In the genomic region with DNA sequence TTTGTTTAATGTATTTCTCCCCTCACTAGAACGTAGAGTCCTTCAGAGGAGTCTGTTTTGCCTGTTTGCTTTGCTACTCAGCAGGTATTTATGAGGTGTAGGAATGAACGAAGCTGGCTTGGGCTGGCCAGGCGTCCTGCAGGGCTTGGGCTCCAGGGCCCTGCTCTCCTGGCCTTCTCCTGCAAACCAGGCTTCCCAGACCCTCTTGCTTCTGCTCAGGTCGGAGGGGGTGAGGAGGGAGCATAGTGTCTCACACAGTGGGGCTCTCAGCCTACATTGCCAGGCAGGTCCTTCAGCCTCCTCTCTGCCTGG, we compare ENCODE assay signal across 31 cellular contexts. TPM values are rescaled to one million over a fixed set of nuclear protein-coding genes. Genes with fewer than 3 reads are reported as not detected.
A peak's percentile ranks its signal among the peaks of the same experiment; 100 is the strongest.
DNase-seq lines count a peak whose midpoint lies in the region; ATAC-seq, FAIRE-seq and TF ChIP-seq lines count a peak whose summit lies in the region.
"Had no signal": no experiment of that assay in that cellular context is flagged by ENCODE, and none has a peak within 500 bp of the region (broad histone marks: within the 10 kb centered on the region; RNA-seq: fewer than 3 reads in every experiment).

No MANE protein-coding gene starts in this region.

- WGBS in H1 (ENCODE audit: extremely low coverage in 1 of 2, insufficient coverage in 1 of 2, insufficient read length in 1 of 2, insufficient replicate concordance in 2 of 2, low coverage in 1 of 2, low lambda C conversion rate in 2 of 2, missing lambda C conversion rate in 1 of 2), 2 experiments, result 73% methylated on average over 4 of the region's 4 CpGs; no CpG with 5 or more reads in 1 of the 2 experiments
- 46% methylated on average over 4 of the region's 4 CpGs for WGBS in prostate gland
- WGBS in transverse colon (ENCODE audit: low coverage in 1 of 2), 2 donors, result 52% methylated on average over 4 of the region's 4 CpGs; no CpG with 5 or more reads in 1 of the 2 donors

- H4K91ac ChIP-seq in H1 (replicated peaks; ENCODE audit: insufficient read length, low read length), result peak overlapping the region; percentile 25

- no peak for ATAC-seq in GM21576 (IDR thresholded peaks at IDR 0.05; ENCODE audit: unreplicated experiment)
- ATAC-seq: gastrocnemius medialis, natural killer cell had no signal

- no peak overlapping the region; the same call in 1 of the 2 replicates for H2BK5ac ChIP-seq in H1 (ENCODE audit: low read depth, low read length)

- H3F3A ChIP-seq in PC-9 (ENCODE audit: insufficient read depth, low read depth), result peaks cover 5% of the 10 kb centered on the region; the same call in 1 of the 2 replicates

- no peak overlapping the region for H3K23ac ChIP-seq in H1 (ENCODE audit: insufficient read length)

- H3K9me3 ChIP-seq in HEK293 (ENCODE audit: control insufficient read depth, insufficient read depth, low read depth, low read length), result no peaks in the 10 kb centered on the region
- peaks cover 2 to 3% of the 10 kb centered on the region in 2 experiments for H3K9me3 ChIP-seq in H1 (ENCODE audit: insufficient read depth in 2 of 2, low read depth in 1 of 2, low read length in 1 of 2)
- H3K9me3 ChIP-seq in prostate gland, result no peaks in the 10 kb centered on the region
- no peaks in the 10 kb centered on the region for H3K9me3 ChIP-seq in PC-9 (ENCODE audit: insufficient read depth, low read depth)
- no peaks in the 10 kb centered on the region for H3K9me3 ChIP-seq in transverse colon
- H3K9me3 ChIP-seq: gastrocnemius medialis had no signal

- H2AFZ ChIP-seq in H1 (ENCODE audit: low read length), result no peak overlapping the region
- no peak overlapping the region for H2AFZ ChIP-seq in PC-9

- CTCF ChIA-PET in HEK293 (lab: Yijun Ruan, JAX) (interaction anchor here (1.6 to 1.7 kb wide), 2 partner anchors 57 to 200 kb away, joined by 3 to 4 read pairs; no protein-coding TSS in a partner anchor), H1 (lab: Charles Lee; ENCODE audit: partially characterized antibody) (interaction anchor here (0.7 to 7.4 kb wide), 12 partner anchors 8 to 317 kb away, joined by 3 to 97 read pairs (median 4); a partner anchor contains a TSS), PC-9 (lab: Charles Lee) (interaction anchor here (0.6 kb wide), 1 partner anchor 55 kb away, joined by 3 read pairs; no protein-coding TSS in a partner anchor)

- H4K8ac ChIP-seq in H1 (ENCODE audit: extremely low read depth, insufficient read depth, low read length), result no peak overlapping the region

- no peaks in the 10 kb centered on the region for H3K79me1 ChIP-seq in H1 (ENCODE audit: low read depth, low read length)

- BruUV-seq in PC-9 (replicated peaks; lab: Mats Ljungman, UMichigan), result no TSS peak

- H4K5ac ChIP-seq in H1 (ENCODE audit: insufficient read length, low read depth, low read length), result no peak overlapping the region

- H3K27ac ChIP-seq in HEK293 (ENCODE audit: extremely low read depth, low read depth, low read length) (no peak overlapping the region), H1 (ENCODE audit: low read depth, low read length) (no peak overlapping the region), prostate gland (peak overlapping the region in 1 of 2 donors; percentile 50), PC-9 (no peak overlapping the region), transverse colon (no peak overlapping the region)
- H3K27ac ChIP-seq: BLaER1 treated with 17β-estradiol and CSF1 and Interleukin-3, amounts not matched to agents 10 nM and 100 nM; gastrocnemius medialis had no signal

- TF ChIP-seq EP300 in H1 (IDR thresholded peaks at IDR 0.05; ENCODE audit: borderline replicate concordance in 1 of 2, low read depth in 2 of 2, low read length in 2 of 2) (no peak), transverse colon (IDR thresholded peaks at IDR 0.05; ENCODE audit: low read depth) (no peak)

- no peaks in the 10 kb centered on the region for H3K79me2 ChIP-seq in H1 (ENCODE audit: control insufficient read depth in 1 of 2, insufficient read depth in 2 of 2, low read length in 2 of 2)
- H3K79me2 ChIP-seq in PC-9 (ENCODE audit: low read depth), result no peaks in the 10 kb centered on the region

- H3K36me3 ChIP-seq in HEK293 (ENCODE audit: control insufficient read depth in 2 of 2, insufficient read depth in 1 of 2, low read length in 2 of 2) (no peaks in the 10 kb centered on the region), H1 (ENCODE audit: control insufficient read depth in 2 of 4, insufficient read depth in 4 of 4, low read length in 3 of 4) (no peaks in the 10 kb centered on the region), prostate gland (no peaks in the 10 kb centered on the region), PC-9 (ENCODE audit: low read depth) (no peaks in the 10 kb centered on the region), transverse colon (no peaks in the 10 kb centered on the region)
- H3K36me3 ChIP-seq: BLaER1 treated with 17β-estradiol and CSF1 and Interleukin-3, amounts not matched to agents 10 nM and 100 nM; gastrocnemius medialis had no signal

- peak; percentile 18 for DNase-seq in DMS153 treated with DMSO at 0.1 percent for 48 hours (lab: John Stamatoyannopoulos, UW; ENCODE audit: unreplicated experiment)
- DNase-seq in H1 (ENCODE audit: low read depth in 1 of 2, low spot score in 2 of 2), result no peak
- peak; percentile 67 for DNase-seq in prostate gland (ENCODE audit: low spot score)
- DNase-seq in PC-9, result no peak
- DNase-seq in transverse colon, result no peak
- DNase-seq: activated CD4-positive, alpha-beta T cell treated with anti-CD3 and anti-CD28 coated beads, Interleukin-2, amount 10 ng/mL, durations not matched to agents 24 days and 14 days; activated CD8-positive, alpha-beta memory T cell treated with anti-CD3 and anti-CD28 coated beads for 24 hours; activated naive CD4-positive, alpha-beta T cell treated with anti-CD3 and anti-CD28 coated beads, Interleukin-2, amount 50 U/mL, for 16 hours; activated T-cell treated with anti-CD3 and anti-CD28 coated beads for 4 hours; amniotic stem cell; COR-L47; DND-41; gastrocnemius medialis; MM.1S; natural killer cell; NCI-H1105 treated with DMSO at 0.1 percent for 48 hours; NCI-H2029; NCI-H2227 treated with DMSO at 0.1 percent for 48 hours; NCI-H748 treated with DMSO at 0.1 percent for 48 hours; stimulated activated CD4-positive, alpha-beta T cell treated with anti-CD3 and anti-CD28 coated beads, Interleukin-15, amount 100 ng/mL, for 24 hours; stimulated activated CD4-positive, alpha-beta T cell treated with anti-CD3 and anti-CD28 coated beads, Interleukin-4, amount 100 ng/mL, for 4 hours had no signal

- H3K4me1 ChIP-seq in HEK293 (ENCODE audit: control insufficient read depth, insufficient read depth, low read length), result no peaks in the 10 kb centered on the region
- H3K4me1 ChIP-seq in H1 (replicated peaks in 1 of 4; ENCODE audit: control insufficient read depth in 3 of 4, insufficient read depth in 4 of 4, low read length in 3 of 4), result peaks cover 0 to 19% (median 11%) of the 10 kb centered on the region in 4 experiments; a peak in 6 of 7 replicates
- peaks cover 14% of the 10 kb centered on the region for H3K4me1 ChIP-seq in prostate gland (replicated peaks)
- peaks cover 15% of the 10 kb centered on the region for H3K4me1 ChIP-seq in PC-9 (replicated peaks; ENCODE audit: insufficient read depth)
- H3K4me1 ChIP-seq in transverse colon, result peaks cover 9 to 23% (median 12%) of the 10 kb centered on the region in 4 donors
- H3K4me1 ChIP-seq: BLaER1 treated with 17β-estradiol and CSF1 and Interleukin-3, amounts not matched to agents 10 nM and 100 nM; gastrocnemius medialis had no signal

- no peaks in the 10 kb centered on the region for H4K20me1 ChIP-seq in H1 (replicated peaks in 1 of 2; ENCODE audit: control insufficient read depth in 1 of 2, insufficient read depth in 2 of 2, low read length in 2 of 2)
- H4K20me1 ChIP-seq in PC-9 (ENCODE audit: insufficient read depth), result no peaks in the 10 kb centered on the region

- FAIRE-seq in H1 (lab: Jason Lieb, UNC), result no peak

- H3K9ac ChIP-seq in H1 (replicated peaks in 1 of 4; ENCODE audit: extremely low read depth in 1 of 4, low read depth in 3 of 4, low read length in 3 of 4), result no peak overlapping the region
- H3K9ac ChIP-seq: BLaER1 treated with 17β-estradiol and CSF1 and Interleukin-3, amounts not matched to agents 10 nM and 100 nM had no signal

- TF ChIP-seq CTCF in HEK293 (tag by site-specific recombination; IDR thresholded peaks at IDR 0.05) (no peak), H1 (IDR thresholded peaks at IDR 0.05; ENCODE audit: control extremely low read depth in 1 of 3, insufficient read depth in 1 of 3, low read depth in 1 of 3, low read length in 3 of 3) (no peak), prostate gland (IDR thresholded peaks at IDR 0.05) (no peak), PC-9 (conservative IDR thresholded peaks at IDR 0.05) (no peak), transverse colon (IDR thresholded peaks at IDR 0.05) (no peak)

- H3K9me2 ChIP-seq in PC-9 (ENCODE audit: insufficient read depth), result no peaks in the 10 kb centered on the region

- H3K4ac ChIP-seq in H1 (replicated peaks; ENCODE audit: insufficient read length, low read depth, low read length), result no peak overlapping the region

- H3K18ac ChIP-seq in H1 (ENCODE audit: extremely low read depth, low read length), result peak overlapping the region; percentile 24; the same call in 1 of the 2 replicates

- peak overlapping the region; percentile 83 for H2BK15ac ChIP-seq in H1 (ENCODE audit: low read length)

- peak overlapping the region; percentile 64; the same call in 1 of the 2 replicates for H2BK12ac ChIP-seq in H1 (ENCODE audit: low read depth, low read length)

- intact Hi-C loops in prostate gland (cut with DNase I), result no loop called here
- intact Hi-C loops in PC-9 (cut with micrococcal nuclease; ENCODE audit: unreplicated experiment), result no loop called here
- intact Hi-C loops in transverse colon (cut with DNase I; ENCODE audit: low total_unique reads), result no loop called here

- no peaks in the 10 kb centered on the region for H3K23me2 ChIP-seq in H1 (ENCODE audit: low read depth, low read length)

- in situ Hi-C loops in transverse colon (cut with MboI; ENCODE audit: low pct_ligation_motif_present in 1 of 4, low pct_unique_long_range_greater_than_20kb in 1 of 4, low sequenced_read_pairs in 3 of 4), result no loop called here

- no peak overlapping the region; the same call in 1 of the 2 replicates for H2AK5ac ChIP-seq in H1 (ENCODE audit: low read depth, low read length)

- H3K56ac ChIP-seq in H1 (replicated peaks; ENCODE audit: insufficient read length, low read depth, low read length), result no peak overlapping the region

- H3K27me3 ChIP-seq in H1 (replicated peaks in 1 of 4; ENCODE audit: control insufficient read depth in 3 of 4, extremely low read depth in 1 of 4, insufficient read depth in 3 of 4, low read length in 3 of 4) (no peaks in the 10 kb centered on the region), prostate gland (replicated peaks; ENCODE audit: insufficient read depth) (no peaks in the 10 kb centered on the region), PC-9 (ENCODE audit: insufficient read depth, low read depth) (no peaks in the 10 kb centered on the region), transverse colon (no peaks in the 10 kb centered on the region)
- H3K27me3 ChIP-seq: BLaER1 treated with 17β-estradiol and CSF1 and Interleukin-3, amounts not matched to agents 10 nM and 100 nM had no signal

- no peak for TF ChIP-seq RAD21 in H1 (IDR thresholded peaks at IDR 0.05 in 1 of 2, conservative IDR thresholded peaks at IDR 0.05 in 1 of 2; ENCODE audit: low read depth in 2 of 2, low read length in 2 of 2)

- POLR2A ChIA-PET in HEK293 (lab: Yijun Ruan, JAX) (no interaction called here), H1 (lab: Charles Lee; ENCODE audit: partially characterized antibody) (interaction anchor here (1.1 to 1.3 kb wide), 3 partner anchors 10 to 59 kb away, joined by 3 read pairs; no protein-coding TSS in a partner anchor), PC-9 (lab: Charles Lee; ENCODE audit: unreplicated experiment) (no interaction called here)

- no peak overlapping the region for H3K14ac ChIP-seq in H1 (ENCODE audit: insufficient read length)

- H2BK20ac ChIP-seq in H1 (ENCODE audit: low read length), result peak overlapping the region; percentile 72; the same call in 1 of the 2 replicates

- H3K4me2 ChIP-seq in H1 (ENCODE audit: insufficient read depth in 1 of 2, low read depth in 2 of 2, low read length in 2 of 2), result peak overlapping the region; percentile 12 to 30; a peak in 2 of 4 replicates
- no peak overlapping the region for H3K4me2 ChIP-seq in PC-9
- H3K4me2 ChIP-seq: BLaER1 treated with 17β-estradiol and CSF1 and Interleukin-3, amounts not matched to agents 10 nM and 100 nM had no signal

- TF ChIP-seq POLR2A in H1 (IDR thresholded peaks at IDR 0.05; ENCODE audit: control extremely low read depth in 1 of 2, low read depth in 2 of 2, low read length in 2 of 2) (no peak), prostate gland (IDR thresholded peaks at IDR 0.05) (no peak), transverse colon (IDR thresholded peaks at IDR 0.05) (no peak)

- H3K4me3 ChIP-seq in HEK293 (ENCODE audit: low read depth, low read length) (no peak overlapping the region), H1 (ENCODE audit: extremely low read depth in 1 of 4, insufficient read depth in 2 of 4, low read depth in 3 of 4, low read length in 4 of 4) (no peak overlapping the region), prostate gland (no peak overlapping the region), PC-9 (no peak overlapping the region), transverse colon (no peak overlapping the region)
- H3K4me3 ChIP-seq: BLaER1 treated with 17β-estradiol and CSF1 and Interleukin-3, amounts not matched to agents 10 nM and 100 nM; gastrocnemius medialis; lung had no signal

- H2BK120ac ChIP-seq in H1 (replicated peaks; ENCODE audit: low read depth, low read length), result peak overlapping the region; percentile 2

RNA-seq across cellular contexts. Expression of a gene that starts 24.6 kb away (rescaled TPM):
- total RNA-seq in H1 (2021; fragmentation: NEBNext Ultra II Directional; extraction: Animal tissue kit (Norgen Biotek cat#: 25700)), result not detected in 2 replicates
- 0.31 TPM in 1 of 2 replicates, not detected in the other for polyA plus RNA-seq in H1 (2011; rRNA removed)
- polyA plus RNA-seq in H1 (2011; cell fraction: cytosol; rRNA removed), result not detected
- not detected for polyA plus RNA-seq in H1 (2011; cell fraction: nucleus; rRNA removed)
- polyA plus RNA-seq in H1 (2012, experiment 1 of 2), result not detected in 4 replicates
- polyA plus RNA-seq in H1 (2012, experiment 2 of 2), result not detected
- not detected for polyA plus RNA-seq in H1 (2013, experiment 1 of 2)
- polyA plus RNA-seq in H1 (2013, experiment 2 of 2), result not detected
- polyA minus RNA-seq in H1 (2011; rRNA and poly(A)+ RNA removed), result not detected in 2 replicates
- polyA minus RNA-seq in H1 (2011; cell fraction: cytosol; rRNA and poly(A)+ RNA removed), result not detected
- polyA minus RNA-seq in H1 (2011; cell fraction: nucleus; rRNA and poly(A)+ RNA removed), result not detected
- total RNA-seq in prostate gland (not detected), PC-9 (2021) (not detected in 2 replicates), transverse colon (not detected)
- total RNA-seq: activated CD4-positive, alpha-beta T cell treated with anti-CD3 and anti-CD28 coated beads, Interleukin-2, amount 10 ng/mL, durations not matched to agents 24 days and 14 days; activated T-helper 2 cell treated with anti-CD3 and anti-CD28 coated beads, Interferon-gamma antibody, Interleukin-2, Interleukin-4, amounts not matched to agents 10 μg/mL and 5 μg/mL and 100 μg/mL, durations not matched to agents 14 hours and 24 hours and 36 hours; endothelial cell of umbilical vein; gastrocnemius medialis; lung; mononuclear cell; natural killer cell; omental fat pad; RPMI7951; subcutaneous adipose tissue had no signal
- polyA plus RNA-seq: endothelial cell of umbilical vein, lung had no signal

RNA-seq across cellular contexts. Expression of a gene that starts 39.5 kb away (rescaled TPM):
- total RNA-seq in H1 (2021; fragmentation: NEBNext Ultra II Directional; extraction: Animal tissue kit (Norgen Biotek cat#: 25700)), result 54.1 and 57.3 TPM in 2 replicates
- polyA plus RNA-seq in H1 (2011; rRNA removed), result 32.7 and 54.9 TPM in 2 replicates
- polyA plus RNA-seq in H1 (2011; cell fraction: cytosol; rRNA removed), result 58.9 TPM
- polyA plus RNA-seq in H1 (2011; cell fraction: nucleus; rRNA removed), result 127 TPM
- 58.7 to 71.6 TPM (median 62.9 TPM) in 4 replicates for polyA plus RNA-seq in H1 (2012, experiment 1 of 2)
- 48.3 TPM for polyA plus RNA-seq in H1 (2012, experiment 2 of 2)
- polyA plus RNA-seq in H1 (2013, experiment 1 of 2), result 44.0 TPM
- polyA plus RNA-seq in H1 (2013, experiment 2 of 2), result 48.2 TPM
- 47.6 and 60.5 TPM in 2 replicates for polyA minus RNA-seq in H1 (2011; rRNA and poly(A)+ RNA removed)
- 36.8 TPM for polyA minus RNA-seq in H1 (2011; cell fraction: cytosol; rRNA and poly(A)+ RNA removed)
- 82.4 TPM for polyA minus RNA-seq in H1 (2011; cell fraction: nucleus; rRNA and poly(A)+ RNA removed)
- total RNA-seq in prostate gland, result 10 to 100 TPM; 64.2 to 80.2 TPM
- 65.9 and 66.5 TPM in 2 replicates for total RNA-seq in PC-9 (2021)
- total RNA-seq in transverse colon, result 100 to 1,000 TPM in 2 of 4 donors, 10 to 100 TPM in 2; 57.3 to 159 (median 112) TPM

Comparison
In these comparisons a context has a peak if more than half of its experiments do, and no peak if none do; other contexts are left out.
1. DNase-seq: peak in DMS153 treated with DMSO at 0.1 percent for 48 hours (single experiment) and prostate gland (single experiment); none in H1 (0 of 2), PC-9 (0 of 2) and transverse colon (single experiment).